In genomic region chr10:129626309-129626708, GRCh38 we compare ENCODE assay signal across 21 cellular contexts.
DNase-seq lines count a peak whose midpoint lies in the region; ATAC-seq, FAIRE-seq and TF ChIP-seq lines count a peak whose summit lies in the region.
"Had no signal": no experiment of that assay in that cellular context is flagged by ENCODE, and none has a peak within 500 bp of the region (broad histone marks: within the 10 kb centered on the region; RNA-seq: fewer than 3 reads in every experiment).

No MANE protein-coding gene starts in this region.

- TF ChIP-seq CTCF in H1 (IDR thresholded peaks at IDR 0.05; ENCODE audit: control extremely low read depth in 1 of 3, insufficient read depth in 1 of 3, low read depth in 1 of 3, low read length in 3 of 3) = no peak
- no peak for TF ChIP-seq CTCF in keratinocyte (optimal IDR thresholded peaks at IDR 0.05 in 1 of 3, IDR thresholded peaks at IDR 0.05 in 1 of 3, conservative IDR thresholded peaks at IDR 0.05 in 1 of 3; ENCODE audit: extremely low read depth in 1 of 3, insufficient read depth in 2 of 3, low read length in 3 of 3)
- TF ChIP-seq CTCF in upper lobe of right lung (IDR thresholded peaks at IDR 0.05) = no peak
- no peak for TF ChIP-seq CTCF in gastrocnemius medialis (IDR thresholded peaks at IDR 0.05 in 4 of 5, conservative IDR thresholded peaks at IDR 0.05 in 1 of 5)

- H3K4me3 ChIP-seq in H1 (ENCODE audit: extremely low read depth in 1 of 4, insufficient read depth in 2 of 4, low read depth in 3 of 4, low read length in 4 of 4) = no peak overlapping the region
- H3K4me3 ChIP-seq in keratinocyte (ENCODE audit: control insufficient read depth in 2 of 3, extremely low read depth in 1 of 3, insufficient read depth in 2 of 3, low read depth in 1 of 3, low read length in 3 of 3) = no peak overlapping the region
- no peak overlapping the region for H3K4me3 ChIP-seq in upper lobe of right lung
- H3K4me3 ChIP-seq in gastrocnemius medialis = no peak overlapping the region
- H3K4me3 ChIP-seq: GM23248 had no signal

- no peak for FAIRE-seq in H1 (lab: Jason Lieb, UNC)
- FAIRE-seq in keratinocyte (lab: Jason Lieb, UNC) = no peak
- FAIRE-seq: G401.6, GM12892 had no signal

- no peak overlapping the region for H4K5ac ChIP-seq in H1 (ENCODE audit: insufficient read length, low read depth, low read length)

- no peak overlapping the region for H2BK20ac ChIP-seq in H1 (ENCODE audit: low read length)

- H3K14ac ChIP-seq in H1 (ENCODE audit: insufficient read length) = no peak overlapping the region

- TF ChIP-seq POLR2A in H1 (IDR thresholded peaks at IDR 0.05; ENCODE audit: control extremely low read depth in 1 of 2, low read depth in 2 of 2, low read length in 2 of 2) (no peak), gastrocnemius medialis (IDR thresholded peaks at IDR 0.05) (no peak)

- ATAC-seq in Right ventricle myocardium superior (ENCODE audit: poor library complexity) (peak; percentile 31), left ventricle myocardium superior (no peak), upper lobe of right lung (peak; percentile 17), gastrocnemius medialis (no peak)

- H3K23me2 ChIP-seq in H1 (ENCODE audit: low read depth, low read length) = no peaks in the 10 kb centered on the region

- H2BK12ac ChIP-seq in H1 (ENCODE audit: low read depth, low read length) = no peak overlapping the region

- no peak overlapping the region for H2AK5ac ChIP-seq in H1 (ENCODE audit: low read depth, low read length)

- intact Hi-C loops in Right ventricle myocardium superior (cut with DNase I) = no loop called here
- intact Hi-C loops in left ventricle myocardium superior (cut with micrococcal nuclease) = no loop called here
- intact Hi-C loops in upper lobe of right lung (cut with DNase I) = no loop called here
- intact Hi-C loops in gastrocnemius medialis (cut with DNase I; ENCODE audit: low total_unique reads) = no loop called here

- POLR2A ChIA-PET in H1 (lab: Charles Lee; ENCODE audit: partially characterized antibody) = no interaction called here

- H2BK120ac ChIP-seq in H1 (replicated peaks; ENCODE audit: low read depth, low read length) = no peak overlapping the region

- H3K27ac ChIP-seq in H1 (ENCODE audit: low read depth, low read length) (no peak overlapping the region), keratinocyte (ENCODE audit: control insufficient read depth, insufficient read depth, low read length) (no peak overlapping the region), upper lobe of right lung (no peak overlapping the region), gastrocnemius medialis (no peak overlapping the region)
- H3K27ac ChIP-seq: 22Rv1, C4-2B, GM23248, KMS-11 had no signal

- TF ChIP-seq EP300 in H1 (IDR thresholded peaks at IDR 0.05; ENCODE audit: borderline replicate concordance in 1 of 2, low read depth in 2 of 2, low read length in 2 of 2) = no peak

- no peaks in the 10 kb centered on the region for H3K9me1 ChIP-seq in keratinocyte (ENCODE audit: control insufficient read depth, extremely low read depth, insufficient read depth, low read length)

- no peak overlapping the region for H3K23ac ChIP-seq in H1 (ENCODE audit: insufficient read length)

- in situ Hi-C loops in gastrocnemius medialis (cut with MboI; ENCODE audit: low sequenced_read_pairs in 4 of 4) = no loop called here

- H3K9me3 ChIP-seq in H1 (ENCODE audit: insufficient read depth in 2 of 2, low read depth in 1 of 2, low read length in 1 of 2) (no peaks in the 10 kb centered on the region), keratinocyte (ENCODE audit: control insufficient read depth, low read depth, low read length) (no peaks in the 10 kb centered on the region), upper lobe of right lung (no peaks in the 10 kb centered on the region), gastrocnemius medialis (no peaks in the 10 kb centered on the region)

- no peak overlapping the region for H4K91ac ChIP-seq in H1 (replicated peaks; ENCODE audit: insufficient read length, low read length)

- H3K4me1 ChIP-seq in H1 (replicated peaks in 1 of 4; ENCODE audit: control insufficient read depth in 3 of 4, insufficient read depth in 4 of 4, low read length in 3 of 4) (peaks cover 0 to 8% (median 0%) of the 10 kb centered on the region in 4 experiments; a peak in 2 of 7 replicates), keratinocyte (ENCODE audit: control insufficient read depth, extremely low read depth, insufficient read depth, low read length) (no peaks in the 10 kb centered on the region), upper lobe of right lung (no peaks in the 10 kb centered on the region), gastrocnemius medialis (peaks cover 0 to 10% of the 10 kb centered on the region in 2 donors)

- H3K79me2 ChIP-seq in H1 (ENCODE audit: control insufficient read depth in 1 of 2, insufficient read depth in 2 of 2, low read length in 2 of 2) (no peaks in the 10 kb centered on the region), keratinocyte (ENCODE audit: control insufficient read depth, insufficient read depth, low read length) (no peaks in the 10 kb centered on the region)

- H2BK5ac ChIP-seq in H1 (ENCODE audit: low read depth, low read length) = no peak overlapping the region

- H3K36me3 ChIP-seq in H1 (ENCODE audit: control insufficient read depth in 2 of 4, insufficient read depth in 4 of 4, low read length in 3 of 4) = no peaks in the 10 kb centered on the region
- H3K36me3 ChIP-seq in keratinocyte (ENCODE audit: control insufficient read depth in 2 of 2, extremely low read depth in 1 of 2, insufficient read depth in 2 of 2, low read length in 2 of 2) = no peaks in the 10 kb centered on the region
- H3K36me3 ChIP-seq in upper lobe of right lung = no peaks in the 10 kb centered on the region
- no peaks in the 10 kb centered on the region for H3K36me3 ChIP-seq in gastrocnemius medialis

- CTCF ChIA-PET in H1 (lab: Charles Lee; ENCODE audit: partially characterized antibody) = interaction anchor here (0.6 to 1.2 kb wide), 3 partner anchors 11 to 352 kb away, joined by 3 read pairs; no protein-coding TSS in a partner anchor

- H3K9ac ChIP-seq in H1 (replicated peaks in 1 of 4; ENCODE audit: extremely low read depth in 1 of 4, low read depth in 3 of 4, low read length in 3 of 4) = no peak overlapping the region
- H3K9ac ChIP-seq in keratinocyte (ENCODE audit: control insufficient read depth, extremely low read depth, insufficient read depth, low read length) = no peak overlapping the region
- H3K9ac ChIP-seq: GM23248, KMS-11 had no signal

- H3K27me3 ChIP-seq in H1 (replicated peaks in 1 of 4; ENCODE audit: control insufficient read depth in 3 of 4, extremely low read depth in 1 of 4, insufficient read depth in 3 of 4, low read length in 3 of 4) = no peaks in the 10 kb centered on the region
- no peaks in the 10 kb centered on the region for H3K27me3 ChIP-seq in keratinocyte (ENCODE audit: control insufficient read depth, extremely low read depth, insufficient read depth, low read length)
- no peaks in the 10 kb centered on the region for H3K27me3 ChIP-seq in upper lobe of right lung
- H3K27me3 ChIP-seq in gastrocnemius medialis = no peaks in the 10 kb centered on the region

- no peak overlapping the region for H3K18ac ChIP-seq in H1 (ENCODE audit: extremely low read depth, low read length)

- TF ChIP-seq RAD21 in H1 (IDR thresholded peaks at IDR 0.05 in 1 of 2, conservative IDR thresholded peaks at IDR 0.05 in 1 of 2; ENCODE audit: low read depth in 2 of 2, low read length in 2 of 2) = no peak

- no peak overlapping the region for H3K4me2 ChIP-seq in H1 (ENCODE audit: insufficient read depth in 1 of 2, low read depth in 2 of 2, low read length in 2 of 2)
- peak overlapping the region; percentile 13 for H3K4me2 ChIP-seq in keratinocyte (ENCODE audit: control insufficient read depth, extremely low read depth, insufficient read depth, low read depth, low read length)
- H3K4me2 ChIP-seq: KMS-11 had no signal

- no peak overlapping the region for H3K4ac ChIP-seq in H1 (replicated peaks; ENCODE audit: insufficient read length, low read depth, low read length)

- no peak for DNase-seq in Right ventricle myocardium superior
- no peak for DNase-seq in left ventricle myocardium superior
- DNase-seq in H1 (ENCODE audit: low read depth in 1 of 2, low spot score in 2 of 2) = no peak
- DNase-seq in keratinocyte (ENCODE audit: low read depth, low spot score) = no peak
- no peak for DNase-seq in upper lobe of right lung
- DNase-seq in NOMO-1 treated with DMSO at 0.1 percent for 48 hours (lab: John Stamatoyannopoulos, UW; ENCODE audit: unreplicated experiment) = no peak
- no peak for DNase-seq in gastrocnemius medialis
- DNase-seq in stimulated activated naive CD4-positive, alpha-beta T cell (lab: John Stamatoyannopoulos, UW) = no peak
- DNase-seq: Calu3; CD8-positive, alpha-beta memory T cell; DMS153; GM23248; IMR-90; NCI-H1092 treated with DMSO at 0.1 percent for 48 hours; NCI-H2081; OCI-M1 had no signal

- 85% methylated on average over 15 of the region's 15 CpGs; no CpG with 5 or more reads in 1 of the 2 experiments for WGBS in H1 (ENCODE audit: extremely low coverage in 1 of 2, insufficient coverage in 1 of 2, insufficient read length in 1 of 2, insufficient replicate concordance in 2 of 2, low coverage in 1 of 2, low lambda C conversion rate in 2 of 2, missing lambda C conversion rate in 1 of 2), 2 experiments

- dilution Hi-C loops in keratinocyte (cut with MboI; ENCODE audit: extremely low pct_ligation_motif_present, low sequenced_read_pairs) = no loop called here

- no peak overlapping the region for H2AFZ ChIP-seq in H1 (ENCODE audit: low read length)
- no peak overlapping the region for H2AFZ ChIP-seq in keratinocyte (ENCODE audit: control insufficient read depth, low read length)
- H2AFZ ChIP-seq: GM23248 had no signal

- H3K56ac ChIP-seq in H1 (replicated peaks; ENCODE audit: insufficient read length, low read depth, low read length) = no peak overlapping the region

- H4K20me1 ChIP-seq in H1 (replicated peaks in 1 of 2; ENCODE audit: control insufficient read depth in 1 of 2, insufficient read depth in 2 of 2, low read length in 2 of 2) (no peaks in the 10 kb centered on the region), keratinocyte (ENCODE audit: control insufficient read depth, extremely low read depth, insufficient read depth, low read length) (no peaks in the 10 kb centered on the region)

- H2BK15ac ChIP-seq in H1 (ENCODE audit: low read length) = no peak overlapping the region

- no peaks in the 10 kb centered on the region; the same call in 1 of the 2 replicates for H3K79me1 ChIP-seq in H1 (ENCODE audit: low read depth, low read length)

- H4K8ac ChIP-seq in H1 (ENCODE audit: extremely low read depth, insufficient read depth, low read length) = peak overlapping the region; percentile 11; the same call in 1 of the 2 replicates

TF ChIP-seq in H1, 55 proteins besides CTCF, POLR2A, EP300 and RAD21 (continues in another document):
- TF ChIP-seq SRF (IDR thresholded peaks at IDR 0.05; ENCODE audit: low read depth, low read length) (no peak), MAFK (IDR thresholded peaks at IDR 0.05; ENCODE audit: low read depth, low read length) (no peak), RFX5 (IDR thresholded peaks at IDR 0.05; ENCODE audit: borderline replicate concordance, low read depth, low read length) (no peak), GABPA (IDR thresholded peaks at IDR 0.05; ENCODE audit: borderline replicate concordance, insufficient read depth, low read length) (no peak), TCF12 (IDR thresholded peaks at IDR 0.05; ENCODE audit: low read depth, low read length) (no peak), CTBP2 (IDR thresholded peaks at IDR 0.05; ENCODE audit: borderline replicate concordance, insufficient read depth, insufficient read length, low read length) (no peak)

Comparison
In these comparisons a context has a peak if more than half of its experiments do, and no peak if none do; other contexts are left out.
1. ATAC-seq: peak in Right ventricle myocardium superior (single experiment) and upper lobe of right lung (single experiment); none in left ventricle myocardium superior (single experiment) and gastrocnemius medialis (0 of 2).